8 cellular contexts compared by ENCODE assay signal in genomic region chr12:80936353-80936641, GRCh38. TPM values are rescaled to one million over a fixed set of nuclear protein-coding genes. Genes with fewer than 3 reads are reported as not detected.
DNase-seq lines count a peak whose midpoint lies in the region; ATAC-seq and TF ChIP-seq lines count a peak whose summit lies in the region.

No MANE protein-coding gene starts in this region.

- H3K4me3 ChIP-seq in adrenal gland (peak overlapping the region in 3 of 4 donors; percentile 38 to 60 (median 55)), transverse colon (peak overlapping the region; percentile 62 to 84 (median 75))

- peak overlapping the region; percentile 6 for H3K27ac Mint-ChIP-seq in activated naive CD8-positive, alpha-beta T cell treated with anti-CD3 and anti-CD28 coated beads, Interleukin-2, amount 10 ng/mL, durations not matched to agents 7 days and 5 days
- no peak overlapping the region for H3K27ac Mint-ChIP-seq in activated naive CD8-positive, alpha-beta T cell treated with anti-CD3 and anti-CD28 coated beads, Interleukin-2, amount 50 U/mL, for 24 hours

- peaks cover 34% of the 10 kb centered on the region for H3K27me3 Mint-ChIP-seq in activated naive CD8-positive, alpha-beta T cell treated with anti-CD3 and anti-CD28 coated beads, Interleukin-2, amount 10 ng/mL, durations not matched to agents 7 days and 5 days
- peaks cover 32% of the 10 kb centered on the region for H3K27me3 Mint-ChIP-seq in activated naive CD8-positive, alpha-beta T cell treated with anti-CD3 and anti-CD28 coated beads, Interleukin-2, amount 50 U/mL, for 24 hours

- TF ChIP-seq POLR2A in adrenal gland (IDR thresholded peaks at IDR 0.05) (no peak), transverse colon (IDR thresholded peaks at IDR 0.05) (no peak)

- peak overlapping the region; percentile 40 for H3K4me3 Mint-ChIP-seq in activated naive CD8-positive, alpha-beta T cell treated with anti-CD3 and anti-CD28 coated beads, Interleukin-2, amount 10 ng/mL, durations not matched to agents 7 days and 5 days
- no peak overlapping the region for H3K4me3 Mint-ChIP-seq in activated naive CD8-positive, alpha-beta T cell treated with anti-CD3 and anti-CD28 coated beads, Interleukin-2, amount 50 U/mL, for 24 hours

- DNase-seq in activated naive CD8-positive, alpha-beta T cell treated with anti-CD3 and anti-CD28 coated beads, Interleukin-2, amount 10 ng/mL, durations not matched to agents 7 days and 5 days: no peak
- no peak for DNase-seq in activated naive CD8-positive, alpha-beta T cell treated with anti-CD3 and anti-CD28 coated beads, Interleukin-2, amount 50 U/mL, for 24 hours
- peak in 2 of 7 donors; percentile 10 to 15 for DNase-seq in adrenal gland
- peak; percentile 45 for DNase-seq in iPS-NIHi7 (ENCODE audit: extremely low spot score)
- no peak for DNase-seq in transverse colon
- DNase-seq in activated effector memory CD4-positive, alpha-beta T cell treated with Interleukin-2 at 50 U/mL for 16 hours: no peak
- no peak for DNase-seq in RWPE1 (ENCODE audit: low spot score)

- peaks cover 2% of the 10 kb centered on the region for H3K9me3 Mint-ChIP-seq in activated naive CD8-positive, alpha-beta T cell treated with anti-CD3 and anti-CD28 coated beads, Interleukin-2, amount 10 ng/mL, durations not matched to agents 7 days and 5 days
- peaks cover 5% of the 10 kb centered on the region for H3K9me3 Mint-ChIP-seq in activated naive CD8-positive, alpha-beta T cell treated with anti-CD3 and anti-CD28 coated beads, Interleukin-2, amount 50 U/mL, for 24 hours

- H3K4me1 ChIP-seq in adrenal gland (replicated peaks in 1 of 2) (peaks cover 0 to 4% of the 10 kb centered on the region in 2 donors), transverse colon (peaks cover 0 to 9% (median 1%) of the 10 kb centered on the region in 4 donors)

- H3K27ac ChIP-seq in adrenal gland: peak overlapping the region in 1 of 5 donors; percentile 87
- H3K27ac ChIP-seq in transverse colon: peak overlapping the region; percentile 63 to 82 (median 72)
- H3K27ac ChIP-seq in RWPE1: no peak overlapping the region

- CTCF ChIA-PET in RWPE1 (lab: Yijun Ruan, JAX): no interaction called here

- intact Hi-C loops in adrenal gland (cut with DNase I) (no loop called here), transverse colon (cut with DNase I; ENCODE audit: low total_unique reads) (no loop called here)

- no peak for ATAC-seq in activated naive CD8-positive, alpha-beta T cell treated with anti-CD3 and anti-CD28 coated beads, Interleukin-2, amount 10 ng/mL, durations not matched to agents 7 days and 5 days (ENCODE audit: low read depth)
- ATAC-seq in activated naive CD8-positive, alpha-beta T cell treated with anti-CD3 and anti-CD28 coated beads, Interleukin-2, amount 50 U/mL, for 24 hours: no peak
- ATAC-seq in HG02938 (IDR thresholded peaks at IDR 0.05; ENCODE audit: unreplicated experiment): no peak

- H3K36me3 Mint-ChIP-seq in activated naive CD8-positive, alpha-beta T cell treated with anti-CD3 and anti-CD28 coated beads, Interleukin-2, amount 10 ng/mL, durations not matched to agents 7 days and 5 days: no peaks in the 10 kb centered on the region
- H3K36me3 Mint-ChIP-seq in activated naive CD8-positive, alpha-beta T cell treated with anti-CD3 and anti-CD28 coated beads, Interleukin-2, amount 50 U/mL, for 24 hours (ENCODE audit: low read depth): no peaks in the 10 kb centered on the region

- peaks cover 3% of the 10 kb centered on the region for H3K4me1 Mint-ChIP-seq in activated naive CD8-positive, alpha-beta T cell treated with anti-CD3 and anti-CD28 coated beads, Interleukin-2, amount 10 ng/mL, durations not matched to agents 7 days and 5 days
- H3K4me1 Mint-ChIP-seq in activated naive CD8-positive, alpha-beta T cell treated with anti-CD3 and anti-CD28 coated beads, Interleukin-2, amount 50 U/mL, for 24 hours: no peaks in the 10 kb centered on the region

- POLR2A ChIA-PET in activated naive CD8-positive, alpha-beta T cell treated with anti-CD3 and anti-CD28 coated beads, Interleukin-2, amount 10 ng/mL, durations not matched to agents 7 days and 5 days (lab: Charles Lee): no interaction called here
- POLR2A ChIA-PET in RWPE1 (lab: Yijun Ruan, JAX; ENCODE audit: low non-redundant PET): no interaction called here

- H3K36me3 ChIP-seq in adrenal gland (replicated peaks in 1 of 2) (no peaks in the 10 kb centered on the region), transverse colon (no peaks in the 10 kb centered on the region)

- no peaks in the 10 kb centered on the region for H3K9me3 ChIP-seq in adrenal gland (replicated peaks in 1 of 3)
- no peaks in the 10 kb centered on the region for H3K9me3 ChIP-seq in transverse colon

- H3K27me3 ChIP-seq in adrenal gland (no peaks in the 10 kb centered on the region), transverse colon (peaks cover 43% of the 10 kb centered on the region)

- 2 to 9% (median 3%) methylated on average over 4 to 11 of the region's 11 CpGs for WGBS in adrenal gland, 4 donors
- 0 to 6% methylated on average over 5 to 10 of the region's 11 CpGs for WGBS in transverse colon (ENCODE audit: low coverage in 1 of 2), 2 donors

- in situ Hi-C loops in transverse colon (cut with MboI; ENCODE audit: low pct_ligation_motif_present in 1 of 4, low pct_unique_long_range_greater_than_20kb in 1 of 4, low sequenced_read_pairs in 3 of 4): no loop called here

- no peak for TF ChIP-seq EP300 in transverse colon (IDR thresholded peaks at IDR 0.05; ENCODE audit: low read depth)

- TF ChIP-seq CTCF in adrenal gland (IDR thresholded peaks at IDR 0.05) (no peak), transverse colon (IDR thresholded peaks at IDR 0.05) (no peak), RWPE1 (conservative IDR thresholded peaks at IDR 0.05; ENCODE audit: low read depth) (no peak)

RNA-seq across cellular contexts. Expression of gene LIN7A, which starts 1.4 kb away (rescaled TPM):
- total RNA-seq in activated naive CD8-positive, alpha-beta T cell treated with anti-CD3 and anti-CD28 coated beads, Interleukin-2, amount 10 ng/mL, durations not matched to agents 7 days and 5 days: not detected
- total RNA-seq in adrenal gland (1 to 10 TPM in 7 of 8 donors, under 1 TPM in 1; 0.35 to 6.0 (median 2.7) TPM), transverse colon (10 to 100 TPM in 2 of 4 donors, 1 to 10 TPM in 2; 7.4 to 31.0 (median 9.0) TPM)
- polyA plus RNA-seq in adrenal gland: 1 to 10 TPM; 1.6 to 4.7 (median 3.5) TPM
